Comparison of ENCODE assay signal across 10 cellular contexts in the genomic region with DNA sequence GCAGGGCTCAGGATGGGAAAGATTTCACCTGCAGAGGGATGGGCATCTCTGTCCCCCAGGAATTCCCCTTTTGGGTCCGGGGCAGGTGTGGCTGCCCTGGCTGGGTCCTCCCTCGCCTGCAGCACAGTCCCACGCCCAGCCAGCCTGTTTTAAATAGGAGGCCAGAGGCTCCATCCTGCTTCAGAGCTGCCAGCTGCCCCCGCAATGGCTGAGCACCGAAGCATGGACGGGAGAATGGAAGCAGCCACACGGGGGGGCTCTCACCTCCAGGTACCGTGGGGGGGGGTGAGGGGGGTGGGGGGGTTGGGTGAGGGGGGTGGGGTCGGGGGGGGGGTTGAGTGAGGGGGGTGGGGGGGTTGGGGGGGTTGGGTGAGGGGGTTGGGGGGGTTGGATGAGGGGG. TPM values are rescaled to one million over a fixed set of nuclear protein-coding genes. Genes with fewer than 3 reads are reported as not detected.
DNase-seq lines count a peak whose midpoint lies in the region; ATAC-seq, FAIRE-seq and TF ChIP-seq lines count a peak whose summit lies in the region.
"Had no signal": no experiment of that assay in that cellular context is flagged by ENCODE, and none has a peak within 500 bp of the region (broad histone marks: within the 10 kb centered on the region; RNA-seq: fewer than 3 reads in every experiment).

No MANE protein-coding gene starts in this region.

- no peaks in the 10 kb centered on the region for H3K9me3 ChIP-seq in kidney (ENCODE audit: control insufficient read depth in 1 of 2, low read length in 2 of 2)

- DNase-seq in GM12865 (ENCODE audit: low read depth) (peak; percentile 41), NCI-H345 (lab: John Stamatoyannopoulos, UW) (peak; percentile 55), kidney (peak; percentile 70), NCI-H1436 treated with DMSO at 0.1 percent for 48 hours (lab: John Stamatoyannopoulos, UW) (no peak)
- no peak for DNase-seq in activated CD4-positive, alpha-beta T cell treated with anti-CD3 and anti-CD28 coated beads, Interleukin-2, amount 50 U/mL, for 48 hours
- DNase-seq: activated CD4-positive, alpha-beta T cell treated with anti-CD3 and anti-CD28 coated beads, Interleukin-2, amount 50 U/mL, for 4 hours; Right ventricle myocardium superior had no signal

- FAIRE-seq in kidney (lab: Jason Lieb, UNC) = no peak
- FAIRE-seq: astrocyte had no signal

- H3K4me3 ChIP-seq in GM12865 (ENCODE audit: low read depth, low read length) (no peak overlapping the region), kidney (ENCODE audit: low read length in 2 of 2) (no peak overlapping the region)
- H3K4me3 ChIP-seq: lung had no signal

- peaks cover 6 to 13% of the 10 kb centered on the region in 2 donors for H3K4me1 ChIP-seq in kidney (ENCODE audit: control insufficient read depth in 1 of 2, insufficient read depth in 1 of 2, low read depth in 1 of 2, low read length in 2 of 2)

- no peak overlapping the region for H3K9ac ChIP-seq in kidney (ENCODE audit: low read length in 2 of 2)

- intact Hi-C loops in kidney (cut with DNase I) = no loop called here

- TF ChIP-seq CTCF in GM12865 (IDR thresholded peaks at IDR 0.05; ENCODE audit: insufficient read depth, low read depth, low read length, missing control alignments) (no peak), kidney (IDR thresholded peaks at IDR 0.05; ENCODE audit: borderline replicate concordance, extremely low read depth, insufficient read depth) (no peak)

- H3K36me3 ChIP-seq in kidney (ENCODE audit: control insufficient read depth in 1 of 2, insufficient read depth in 2 of 2, low read length in 2 of 2) = no peaks in the 10 kb centered on the region

- no peak overlapping the region for H3K27ac ChIP-seq in kidney (ENCODE audit: low read depth in 2 of 2, low read length in 2 of 2)

- ATAC-seq in HG03571 (IDR thresholded peaks at IDR 0.05; ENCODE audit: unreplicated experiment) = no peak

RNA-seq across cellular contexts. Expression of a gene that starts 3.6 kb away (rescaled TPM):
- total RNA-seq in kidney = 4.6 TPM
- 4.6 TPM for polyA plus RNA-seq in kidney (ENCODE audit: insufficient read depth, low read depth, low replicate concordance)

RNA-seq across cellular contexts. Expression of a gene that starts 10.2 kb away (rescaled TPM):
- total RNA-seq in kidney = 56.6 TPM
- 57.4 TPM for polyA plus RNA-seq in kidney (ENCODE audit: insufficient read depth, low read depth, low replicate concordance)

RNA-seq across cellular contexts. Expression of a gene that starts 23.9 kb away (rescaled TPM):
- 39.5 TPM for total RNA-seq in kidney
- 15.9 TPM for polyA plus RNA-seq in kidney (ENCODE audit: insufficient read depth, low read depth, low replicate concordance)

RNA-seq across cellular contexts. Expression of a gene that starts 24.6 kb away (rescaled TPM):
- total RNA-seq in kidney = 12.6 TPM
- 13.9 TPM for polyA plus RNA-seq in kidney (ENCODE audit: insufficient read depth, low read depth, low replicate concordance)

RNA-seq across cellular contexts. Expression of a gene that starts 37.3 kb away (rescaled TPM):
- total RNA-seq in kidney = 3.1 TPM
- polyA plus RNA-seq in kidney (ENCODE audit: insufficient read depth, low read depth, low replicate concordance) = 9.9 TPM

Comparison
In these comparisons a context has a peak if more than half of its experiments do, and no peak if none do; other contexts are left out.
1. DNase-seq: peak in GM12865 (single experiment), NCI-H345 (single experiment) and kidney (single experiment); none in NCI-H1436 treated with DMSO at 0.1 percent for 48 hours (single experiment) and activated CD4-positive, alpha-beta T cell treated with anti-CD3 and anti-CD28 coated beads, Interleukin-2, amount 50 U/mL, for 48 hours (0 of 2).